8 cellular contexts compared by ENCODE assay signal in genomic region chr7:128561116-128561722, GRCh38.
A peak's percentile ranks its signal among the peaks of the same experiment; 100 is the strongest.
DNase-seq lines count a peak whose midpoint lies in the region; ATAC-seq, FAIRE-seq and TF ChIP-seq lines count a peak whose summit lies in the region.
"Not testable (repeated sequence)": the region's sequence is repeated elsewhere in the genome, so short reads cannot be mapped to it uniquely, and the experiment has no call there.

No MANE protein-coding gene starts in this region.

- peaks cover 20% of the 10 kb centered on the region for H3K4me1 ChIP-seq in A549
- H3K4me1 ChIP-seq in GM12878 (ENCODE audit: control insufficient read depth, insufficient read depth, low read length) = not testable (repeated sequence)

- H3K36me3 Mint-ChIP-seq in naive thymus-derived CD8-positive, alpha-beta T cell = peaks cover 5 to 52% (median 6%) of the 10 kb centered on the region in 3 donors

- peaks cover 6 to 40% (median 29%) of the 10 kb centered on the region in 4 donors for H3K4me1 Mint-ChIP-seq in naive thymus-derived CD8-positive, alpha-beta T cell

- not testable (repeated sequence) for TF ChIP-seq EP300 in A549 (IDR thresholded peaks at IDR 0.05); GM12878 (IDR thresholded peaks at IDR 0.05; ENCODE audit: borderline replicate concordance in 1 of 2, control insufficient read depth in 1 of 2, low read depth in 2 of 2, low read length in 2 of 2)

- H4K20me1 ChIP-seq in GM12878 (ENCODE audit: control insufficient read depth, insufficient read depth) = not testable (repeated sequence)

- TF ChIP-seq CTCF in A549 (IDR thresholded peaks at IDR 0.05); GM12878 (IDR thresholded peaks at IDR 0.05 in 2 of 3, conservative IDR thresholded peaks at IDR 0.05 in 1 of 3; ENCODE audit: control insufficient read depth in 2 of 3, extremely low read depth in 1 of 3, insufficient read depth in 1 of 3, low read depth in 3 of 3, low read length in 3 of 3): not testable (repeated sequence)

- not testable (repeated sequence) for TF ChIP-seq POLR2A in A549 (IDR thresholded peaks at IDR 0.05; ENCODE audit: low read length); GM12878 (IDR thresholded peaks at IDR 0.05; ENCODE audit: low read depth, low read length)

- not testable (repeated sequence) for H3K9me3 Mint-ChIP-seq in naive thymus-derived CD8-positive, alpha-beta T cell

- POLR2A ChIA-PET in A549 (lab: Yijun Ruan, JAX) = not testable (repeated sequence)
- POLR2A ChIA-PET in GM12878 (lab: Charles Lee) = interaction anchor here (0.6 kb wide), 1 partner anchor 485 kb away, joined by 5 read pairs; no protein-coding TSS in a partner anchor
- POLR2A ChIA-PET in naive thymus-derived CD8-positive, alpha-beta T cell (lab: Charles Lee) = interaction anchor here (0.7 kb wide), 1 partner anchor 9 kb away, joined by 3 read pairs; no protein-coding TSS in a partner anchor

- FAIRE-seq in A549 (lab: Jason Lieb, UNC); GM12878 (lab: Jason Lieb, UNC): not testable (repeated sequence)

- SMC1A ChIA-PET in GM12878 (lab: Charles Lee; ENCODE audit: uncharacterized antibody, unreplicated experiment) = not testable (repeated sequence)

- CTCF ChIA-PET in A549 (lab: Yijun Ruan, JAX); GM12878 (lab: Yijun Ruan, JAX): not testable (repeated sequence)

- peak overlapping the region in 1 of 10 donors; percentile 13 for H3K4me3 Mint-ChIP-seq in naive thymus-derived CD8-positive, alpha-beta T cell

- not testable (repeated sequence) for H3K27me3 Mint-ChIP-seq in naive thymus-derived CD8-positive, alpha-beta T cell

- not testable (repeated sequence) for TF ChIP-seq RAD21 in A549 (conservative IDR thresholded peaks at IDR 0.05 in 1 of 2, IDR thresholded peaks at IDR 0.05 in 1 of 2); GM12878 (IDR thresholded peaks at IDR 0.05; ENCODE audit: insufficient read depth, low read depth, low read length)

- H3K79me2 ChIP-seq in GM12878 (ENCODE audit: control insufficient read depth, insufficient read depth, low read length) = not testable (repeated sequence)

- RAD21 ChIA-PET in GM12878 (lab: Charles Lee; ENCODE audit: unreplicated experiment) = not testable (repeated sequence)

- H3K27ac ChIP-seq in A549 = peak overlapping the region; percentile 51 to 53; a peak in 4 of 6 replicates
- not testable (repeated sequence) for H3K27ac ChIP-seq in GM12878 (ENCODE audit: control insufficient read depth, insufficient read depth)

- peak in 1 of 2 experiments; percentile 31; a peak in 1 of 6 replicates for ATAC-seq in A549
- peak; percentile 57 for ATAC-seq in GM18873 (IDR thresholded peaks at IDR 0.05; ENCODE audit: low FRiP score, unreplicated experiment)
- ATAC-seq in GM19468 (IDR thresholded peaks at IDR 0.05; ENCODE audit: extremely low read depth, unreplicated experiment) = peak; percentile 34
- peak; percentile 71 for ATAC-seq in HG03064 (IDR thresholded peaks at IDR 0.05; ENCODE audit: low read depth, unreplicated experiment)
- ATAC-seq in HG03378 (IDR thresholded peaks at IDR 0.05; ENCODE audit: unreplicated experiment) = peak; percentile 59
- peak; percentile 39 for ATAC-seq in GM12878
- ATAC-seq in left ventricle myocardium superior = peak; percentile 16
- ATAC-seq in naive thymus-derived CD8-positive, alpha-beta T cell = not testable (repeated sequence)

- intact Hi-C loops in GM12878 (cut with micrococcal nuclease; ENCODE audit: unreplicated experiment); left ventricle myocardium superior (cut with micrococcal nuclease): not testable (repeated sequence)

- 31% methylated on average over 3 of the region's 4 CpGs for WGBS in A549 (ENCODE audit: missing lambda C conversion rate)
- 69% methylated on average over 3 of the region's 4 CpGs for WGBS in GM12878 (ENCODE audit: insufficient coverage, insufficient replicate concordance, low lambda C conversion rate, missing lambda C conversion rate)

- H3K9me3 ChIP-seq in A549; GM12878 (replicated peaks; ENCODE audit: control insufficient read depth, insufficient read depth, low read length): not testable (repeated sequence)

- H3K4me2 ChIP-seq in A549 = peak overlapping the region; percentile 87
- not testable (repeated sequence) for H3K4me2 ChIP-seq in GM12878 (ENCODE audit: control insufficient read depth, insufficient read depth)

- H3K9ac ChIP-seq in GM12878 (ENCODE audit: control insufficient read depth, insufficient read depth, low read length) = not testable (repeated sequence)

- not testable (repeated sequence) for H3K27me3 ChIP-seq in GM12878 (replicated peaks in 1 of 2; ENCODE audit: control insufficient read depth in 2 of 2, insufficient read depth in 2 of 2, low read length in 1 of 2)

- DNase-seq in A549 (ENCODE audit: low read depth in 1 of 2, low spot score in 1 of 2) = peak in 1 of 2 experiments; percentile 2
- DNase-seq in GM12878 (ENCODE audit: low read depth, low spot score); left ventricle myocardium superior; naive thymus-derived CD8-positive, alpha-beta T cell: not testable (repeated sequence)

- not testable (repeated sequence) for H3K4me3 ChIP-seq in A549, GM12878

- not testable (repeated sequence) for H3K36me3 ChIP-seq in GM12878 (ENCODE audit: control insufficient read depth in 2 of 2, insufficient read depth in 2 of 2, low read length in 1 of 2)

- not testable (repeated sequence) for BruUV-seq in GM12878 (replicated peaks; lab: Mats Ljungman, UMichigan)

- not testable (repeated sequence) for H2AFZ ChIP-seq in GM12878 (ENCODE audit: control insufficient read depth, low read depth, low read length)

- in situ Hi-C loops in GM12878 (cut with MboI) = not testable (repeated sequence)

- H3K27ac Mint-ChIP-seq in naive thymus-derived CD8-positive, alpha-beta T cell = peak overlapping the region in 8 of 10 donors; percentile 17 to 83 (median 58)
